Comparison of ENCODE assay signal across 20 cellular contexts in the genomic region with DNA sequence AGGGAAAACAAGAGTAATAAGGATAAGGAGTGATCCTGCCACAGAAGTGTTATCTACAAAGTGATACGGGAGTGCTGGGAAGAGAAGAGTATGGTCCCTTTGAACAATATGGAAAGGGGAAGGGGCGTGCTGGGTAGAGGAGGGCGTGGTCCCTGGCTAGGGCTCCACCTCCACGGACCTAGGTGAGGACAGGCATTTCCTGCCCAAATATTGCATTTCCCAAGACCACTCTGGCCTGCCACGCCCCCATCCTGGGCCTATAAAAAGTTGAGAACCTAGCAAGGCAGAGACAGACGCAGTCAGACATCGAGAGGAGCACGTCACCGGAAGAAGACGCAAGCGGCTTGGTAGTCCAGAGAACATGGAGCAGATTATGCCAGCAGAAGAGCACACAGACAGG. TPM values are rescaled to one million over a fixed set of nuclear protein-coding genes. Genes with fewer than 3 reads are reported as not detected.
A peak's percentile ranks its signal among the peaks of the same experiment; 100 is the strongest.
DNase-seq lines count a peak whose midpoint lies in the region; ATAC-seq, FAIRE-seq and TF ChIP-seq lines count a peak whose summit lies in the region.
"Had no signal": no experiment of that assay in that cellular context is flagged by ENCODE, and none has a peak within 500 bp of the region (broad histone marks: within the 10 kb centered on the region; RNA-seq: fewer than 3 reads in every experiment).

No MANE protein-coding gene starts in this region.

- ATAC-seq in K562 (no peak), HG03457 (IDR thresholded peaks at IDR 0.05; ENCODE audit: unreplicated experiment) (no peak)
- ATAC-seq: GM12878 had no signal

- H3K36me3 ChIP-seq in K562 (ENCODE audit: control insufficient read depth, insufficient read depth, low read length), result no peaks in the 10 kb centered on the region
- H3K36me3 ChIP-seq: BLaER1 treated with 17β-estradiol and CSF1 and Interleukin-3, amounts not matched to agents 10 nM and 100 nM had no signal

- BruUV-seq in K562 (replicated peaks; lab: Mats Ljungman, UMichigan), result no TSS peak

- WGBS in K562 (ENCODE audit: insufficient coverage, low coverage, missing lambda C conversion rate), result 76% methylated on average over 11 of the region's 11 CpGs

- H3K4me1 Mint-ChIP-seq in CD14-positive monocyte, result no peaks in the 10 kb centered on the region
- H3K4me1 Mint-ChIP-seq in neural crest cell, result peaks cover 48% of the 10 kb centered on the region
- peaks cover 10% of the 10 kb centered on the region for H3K4me1 Mint-ChIP-seq in type B pancreatic cell (ENCODE audit: unreplicated experiment)

- no peaks in the 10 kb centered on the region; the same call in 1 of the 2 replicates for H4K20me1 ChIP-seq in K562 (replicated peaks; ENCODE audit: control insufficient read depth, insufficient read depth, low read length)
- H4K20me1 ChIP-seq: BLaER1 treated with 17β-estradiol and CSF1 and Interleukin-3, amounts not matched to agents 10 nM and 100 nM had no signal

- POLR2A ChIA-PET in K562 (lab: Yijun Ruan, JAX), result interaction anchor here (0.8 kb wide), 1 partner anchor 26 kb away, joined by 3 read pairs; no protein-coding TSS in a partner anchor

- no peak overlapping the region for H3K27ac ChIP-seq in K562 (ENCODE audit: extremely low read depth, low read depth, low read length)
- H3K27ac ChIP-seq: BLaER1 treated with 17β-estradiol and CSF1 and Interleukin-3, amounts not matched to agents 10 nM and 100 nM; GM23248 had no signal

- H3K4me3 ChIP-seq in K562, result no peak overlapping the region
- H3K4me3 ChIP-seq: BLaER1 treated with 17β-estradiol and CSF1 and Interleukin-3, amounts not matched to agents 10 nM and 100 nM; GM12878; GM23248 had no signal

- FAIRE-seq in K562 (lab: Jason Lieb, UNC), result no peak
- FAIRE-seq: GM12878, GM18507, H54 had no signal

- H3K27me3 ChIP-seq in K562 (ENCODE audit: control insufficient read depth in 2 of 2, insufficient read depth in 2 of 2, low read length in 2 of 2), result no peaks in the 10 kb centered on the region
- H3K27me3 ChIP-seq: BLaER1 treated with 17β-estradiol and CSF1 and Interleukin-3, amounts not matched to agents 10 nM and 100 nM had no signal

- intact Hi-C loops in CD14-positive monocyte (cut with micrococcal nuclease), result no loop called here
- intact Hi-C loops in K562 (cut with micrococcal nuclease), result no loop called here

- no peak overlapping the region for H2AFZ ChIP-seq in K562 (ENCODE audit: low read depth, low read length)
- H2AFZ ChIP-seq: GM23248 had no signal

- no peak overlapping the region; a peak in 1 of 4 replicates for H3K9ac ChIP-seq in K562 (ENCODE audit: insufficient read depth in 1 of 2, low read depth in 2 of 2, low read length in 2 of 2)
- H3K9ac ChIP-seq: BLaER1 treated with 17β-estradiol and CSF1 and Interleukin-3, amounts not matched to agents 10 nM and 100 nM; GM23248 had no signal

- H3K36me3 Mint-ChIP-seq in CD14-positive monocyte, result no peaks in the 10 kb centered on the region
- peaks cover 7% of the 10 kb centered on the region for H3K36me3 Mint-ChIP-seq in neural crest cell (ENCODE audit: low read depth)
- no peaks in the 10 kb centered on the region for H3K36me3 Mint-ChIP-seq in type B pancreatic cell

- H3K9me3 Mint-ChIP-seq in CD14-positive monocyte (peaks cover 0 to 2% (median 1%) of the 10 kb centered on the region in 7 donors), neural crest cell (peaks cover 5% of the 10 kb centered on the region), type B pancreatic cell (peaks cover 9% of the 10 kb centered on the region)

- no peaks in the 10 kb centered on the region for H3K79me2 ChIP-seq in K562 (ENCODE audit: control insufficient read depth, insufficient read depth, low read length)

- no peak for TF ChIP-seq RAD21 in K562 (CRISPR knock-in tag; conservative IDR thresholded peaks at IDR 0.05 in 1 of 2, IDR thresholded peaks at IDR 0.05 in 1 of 2)

- TF ChIP-seq POLR2A in K562 (conservative IDR thresholded peaks at IDR 0.05), result no peak

- no peak for TF ChIP-seq EP300 in K562 (IDR thresholded peaks at IDR 0.05; ENCODE audit: low read length)

- H3K27me3 Mint-ChIP-seq in CD14-positive monocyte (ENCODE audit: low read depth in 3 of 3), result peaks cover 0 to 6% (median 0%) of the 10 kb centered on the region in 3 donors
- H3K27me3 Mint-ChIP-seq in neural crest cell (ENCODE audit: low read depth), result no peaks in the 10 kb centered on the region
- H3K27me3 Mint-ChIP-seq in type B pancreatic cell, result peaks cover 3% of the 10 kb centered on the region
- H3K27me3 Mint-ChIP-seq: CD4-positive, alpha-beta T cell had no signal

- H3K4me2 ChIP-seq in K562 (ENCODE audit: insufficient read depth, low read length), result no peak overlapping the region
- H3K4me2 ChIP-seq: BLaER1 treated with 17β-estradiol and CSF1 and Interleukin-3, amounts not matched to agents 10 nM and 100 nM had no signal

- in situ Hi-C loops in K562 (cut with MboI), result no loop called here

- peaks cover 2% of the 10 kb centered on the region for H3K9me1 ChIP-seq in K562 (ENCODE audit: control insufficient read depth, insufficient read depth, low read length)

- no peak overlapping the region for H3K27ac Mint-ChIP-seq in CD14-positive monocyte
- peak overlapping the region; percentile 31 for H3K27ac Mint-ChIP-seq in neural crest cell (ENCODE audit: unreplicated experiment)
- H3K27ac Mint-ChIP-seq in type B pancreatic cell, result no peak overlapping the region
- H3K27ac Mint-ChIP-seq: CD4-positive, alpha-beta T cell had no signal

- no peak for TF ChIP-seq CTCF in CD14-positive monocyte (IDR thresholded peaks at IDR 0.05)
- TF ChIP-seq CTCF in K562 (IDR thresholded peaks at IDR 0.05 in 2 of 3, conservative IDR thresholded peaks at IDR 0.05 in 1 of 3; ENCODE audit: insufficient read depth in 2 of 3, low read depth in 1 of 3, low read length in 3 of 3), result no peak
- no peak for TF ChIP-seq CTCF in neural crest cell (conservative IDR thresholded peaks at IDR 0.05)
- no peak for TF ChIP-seq CTCF in type B pancreatic cell (conservative IDR thresholded peaks at IDR 0.05)

- CTCF ChIA-PET in K562 (lab: Yijun Ruan, JAX; ENCODE audit: low intra/inter-chr PET ratio), result no interaction called here

- H3K4me3 Mint-ChIP-seq in CD14-positive monocyte (no peak overlapping the region), neural crest cell (no peak overlapping the region), type B pancreatic cell (no peak overlapping the region)
- H3K4me3 Mint-ChIP-seq: CD4-positive, alpha-beta T cell had no signal

- DNase-seq in CD14-positive monocyte (ENCODE audit: low spot score) (peak; percentile 11), K562 (ENCODE audit: extremely low read depth in 1 of 4, low spot score in 3 of 4) (no peak), neural crest cell (ENCODE audit: low read depth, low spot score) (no peak), type B pancreatic cell (ENCODE audit: extremely low spot score, unreplicated experiment) (peak; percentile 34), GDM1 (lab: John Stamatoyannopoulos, UW) (no peak), NCI-H1092 (lab: John Stamatoyannopoulos, UW) (no peak)
- DNase-seq: ACHN, Calu3, DMS 273 treated with DMSO at 0.1 percent for 48 hours, GM23248, IMR-90 had no signal

- H3K9me3 ChIP-seq in K562 (replicated peaks; ENCODE audit: control insufficient read depth, insufficient read depth, low read depth, low read length), result no peaks in the 10 kb centered on the region

- H3K4me1 ChIP-seq in K562 (replicated peaks in 1 of 2; ENCODE audit: control insufficient read depth in 2 of 2, insufficient read depth in 2 of 2, low read length in 2 of 2), result no peaks in the 10 kb centered on the region; a peak in 1 of 5 replicates
- H3K4me1 ChIP-seq: BLaER1 treated with 17β-estradiol and CSF1 and Interleukin-3, amounts not matched to agents 10 nM and 100 nM had no signal

RNA-seq across cellular contexts. Expression of a gene that starts 22.8 kb away (rescaled TPM):
- polyA plus RNA-seq in CD14-positive monocyte (not detected), K562 (2011; rRNA removed) (7.3 and 7.9 TPM in 2 replicates), K562 (2014; fragmentation: Illumina TruSeq; extraction: Trizol) (4.1 and 5.0 TPM in 2 replicates), K562 (2014; fragmentation: Nextera tagmentation; extraction: Ambion mirVana) (1 to 10 TPM; 1.0 to 1.1 TPM), K562 (2014; rRNA removed) (3.0 TPM in 2 replicates)
- total RNA-seq in K562 (2011; cell fraction: chromatin; rRNA removed; ENCODE audit: low replicate concordance), result 28.0 and 44.8 TPM in 2 replicates
- total RNA-seq in K562 (2011; cell fraction: nucleolus; rRNA removed), result 25.3 and 25.7 TPM in 2 replicates
- total RNA-seq in K562 (2011; cell fraction: nucleoplasm; rRNA removed), result 38.3 and 60.8 TPM in 2 replicates
- total RNA-seq in K562 (2014; rRNA removed) (2.3 and 3.2 TPM in 2 replicates), K562 (2014; rRNA removed; fragmentation: Illumina TruSeq; extraction: Trizol) (2.9 and 3.5 TPM in 2 replicates), K562 (2015; rRNA removed; fragmentation: Illumina TruSeq; extraction: Trizol) (1.4 and 1.5 TPM in 2 replicates), K562 (2021) (3.9 and 4.5 TPM in 2 replicates), neural crest cell (2.2 and 2.3 TPM in 2 replicates), type B pancreatic cell (ENCODE audit: low replicate concordance) (0.12 and 2.6 TPM in 2 replicates)
- polyA plus RNA-seq in K562 (2011; cell fraction: cytosol; rRNA removed), result 3.7 and 5.1 TPM in 2 replicates
- polyA plus RNA-seq in K562 (2011; cell fraction: nucleus; rRNA removed), result 7.6 and 10.0 TPM in 2 replicates
- polyA plus RNA-seq in K562 (2012), result 3.2 and 4.6 TPM in 2 replicates
- polyA minus RNA-seq in K562 (2011; rRNA and poly(A)+ RNA removed), result 11.4 and 12.1 TPM in 2 replicates
- polyA minus RNA-seq in K562 (2011; cell fraction: cytosol; rRNA and poly(A)+ RNA removed), result 4.6 and 6.7 TPM in 2 replicates
- 15.8 and 17.0 TPM in 2 replicates for polyA minus RNA-seq in K562 (2011; cell fraction: nucleus; rRNA and poly(A)+ RNA removed)
- total RNA-seq: Calu3, GM12878, HT-29 had no signal

RNA-seq across cellular contexts. Expression of a gene that starts 41.3 kb away (rescaled TPM):
- polyA plus RNA-seq in CD14-positive monocyte (not detected), K562 (2011; rRNA removed) (0.07 TPM in 1 of 2 replicates, not detected in the other), K562 (2014; fragmentation: Illumina TruSeq; extraction: Trizol) (not detected in 2 replicates), K562 (2014; fragmentation: Nextera tagmentation; extraction: Ambion mirVana) (not detected), K562 (2014; rRNA removed) (0.13 and 0.21 TPM in 2 replicates)
- not detected in 2 replicates for total RNA-seq in K562 (2011; cell fraction: chromatin; rRNA removed; ENCODE audit: low replicate concordance)
- total RNA-seq in K562 (2011; cell fraction: nucleolus; rRNA removed), result 0.53 TPM in 1 of 2 replicates, not detected in the other
- total RNA-seq in K562 (2011; cell fraction: nucleoplasm; rRNA removed), result not detected in 2 replicates
- total RNA-seq in K562 (2014; rRNA removed) (0.24 TPM in 1 of 2 replicates, not detected in the other), K562 (2014; rRNA removed; fragmentation: Illumina TruSeq; extraction: Trizol) (not detected in 2 replicates), K562 (2015; rRNA removed; fragmentation: Illumina TruSeq; extraction: Trizol) (0.11 TPM in 2 replicates), K562 (2021) (not detected in 2 replicates), neural crest cell (not detected in 2 replicates), type B pancreatic cell (ENCODE audit: low replicate concordance) (not detected in 2 replicates)
- polyA plus RNA-seq in K562 (2011; cell fraction: cytosol; rRNA removed), result not detected in 2 replicates
- polyA plus RNA-seq in K562 (2011; cell fraction: nucleus; rRNA removed), result 0.11 TPM in 1 of 2 replicates, not detected in the other
- polyA plus RNA-seq in K562 (2012), result 0.15 and 0.17 TPM in 2 replicates
- not detected in 2 replicates for polyA minus RNA-seq in K562 (2011; rRNA and poly(A)+ RNA removed)
- polyA minus RNA-seq in K562 (2011; cell fraction: cytosol; rRNA and poly(A)+ RNA removed), result not detected in 2 replicates
- 0.22 TPM in 1 of 2 replicates, not detected in the other for polyA minus RNA-seq in K562 (2011; cell fraction: nucleus; rRNA and poly(A)+ RNA removed)
- total RNA-seq: A172; Calu3; CD4-positive, alpha-beta T cell; Daoy; GM12878; GM23248; HT-29; IMR-90 had no signal
- polyA plus RNA-seq: GM12878, GM23248, IMR-90 had no signal

Comparison
In these comparisons a context has a peak if more than half of its experiments do, and no peak if none do; other contexts are left out.
1. DNase-seq: peak in CD14-positive monocyte (single experiment) and type B pancreatic cell (single experiment); none in K562 (0 of 4), neural crest cell (single experiment), GDM1 (single experiment) and NCI-H1092 (single experiment).